In the genomic region with DNA sequence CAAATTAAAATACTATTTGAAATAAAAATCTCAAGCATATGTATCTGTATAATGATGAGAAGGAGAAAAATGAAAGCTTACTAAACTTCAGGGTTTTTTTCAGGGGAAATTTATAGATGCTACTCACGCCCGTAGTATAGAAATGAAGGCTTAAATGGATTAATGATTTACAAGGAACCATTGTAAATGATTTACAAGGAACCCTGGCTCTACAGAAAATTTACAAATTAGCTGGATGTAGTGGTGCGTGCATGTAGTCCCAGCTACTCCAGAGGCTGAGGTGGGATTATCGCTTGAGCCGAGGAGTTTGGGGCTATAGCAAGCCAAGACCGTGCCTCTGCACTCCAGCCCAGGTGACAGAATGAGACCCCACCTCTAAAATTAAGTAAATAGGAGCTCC, we compare ENCODE assay signal across 1 cellular context.
TF ChIP-seq lines count a peak whose summit lies in the region.

No MANE protein-coding gene starts in this region.

TF ChIP-seq in HepG2, 621 proteins besides CTCF, POLR2A, EP300 and RAD21 (continued from another document):
- TF ChIP-seq, protein P1, sequence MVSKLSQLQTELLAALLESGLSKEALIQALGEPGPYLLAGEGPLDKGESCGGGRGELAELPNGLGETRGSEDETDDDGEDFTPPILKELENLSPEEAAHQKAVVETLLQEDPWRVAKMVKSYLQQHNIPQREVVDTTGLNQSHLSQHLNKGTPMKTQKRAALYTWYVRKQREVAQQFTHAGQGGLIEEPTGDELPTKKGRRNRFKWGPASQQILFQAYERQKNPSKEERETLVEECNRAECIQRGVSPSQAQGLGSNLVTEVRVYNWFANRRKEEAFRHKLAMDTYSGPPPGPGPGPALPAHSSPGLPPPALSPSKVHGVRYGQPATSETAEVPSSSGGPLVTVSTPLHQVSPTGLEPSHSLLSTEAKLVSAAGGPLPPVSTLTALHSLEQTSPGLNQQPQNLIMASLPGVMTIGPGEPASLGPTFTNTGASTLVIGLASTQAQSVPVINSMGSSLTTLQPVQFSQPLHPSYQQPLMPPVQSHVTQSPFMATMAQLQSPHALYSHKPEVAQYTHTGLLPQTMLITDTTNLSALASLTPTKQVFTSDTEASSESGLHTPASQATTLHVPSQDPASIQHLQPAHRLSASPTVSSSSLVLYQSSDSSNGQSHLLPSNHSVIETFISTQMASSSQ (IDR thresholded peaks at IDR 0.05; ENCODE audit: low read depth): peak; percentile 70
- TF ChIP-seq, protein P1 (CRISPR knock-in tag; IDR thresholded peaks at IDR 0.05; ENCODE audit: borderline replicate concordance): no peak
- TF ChIP-seq JDP2 (CRISPR knock-in tag; IDR thresholded peaks at IDR 0.05; ENCODE audit: borderline replicate concordance): no peak
